ENCODE assay signal across 11 cellular contexts in the genomic region with DNA sequence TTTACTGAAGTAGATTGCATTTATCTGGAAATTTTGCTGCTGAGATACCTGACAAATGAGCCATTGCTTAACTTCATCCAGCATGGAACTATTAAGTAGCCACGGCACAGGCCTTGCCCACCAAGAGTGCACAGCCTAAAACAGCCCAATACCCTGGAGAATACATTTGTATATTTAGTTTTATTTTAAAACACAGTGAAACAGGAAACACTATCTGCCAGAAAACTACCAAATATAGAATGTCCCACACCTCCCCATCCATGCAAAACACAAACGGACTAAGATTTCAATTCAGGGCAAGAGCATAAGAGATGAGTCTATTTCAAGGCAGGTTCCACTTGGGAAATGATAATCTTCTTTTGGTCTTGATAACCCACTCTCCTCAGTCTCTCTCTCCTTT. TPM values are rescaled to one million over a fixed set of nuclear protein-coding genes. Genes with fewer than 3 reads are reported as not detected.
DNase-seq lines count a peak whose midpoint lies in the region; ATAC-seq, FAIRE-seq and TF ChIP-seq lines count a peak whose summit lies in the region.
"Had no signal": no experiment of that assay in that cellular context is flagged by ENCODE, and none has a peak within 500 bp of the region (broad histone marks: within the 10 kb centered on the region; RNA-seq: fewer than 3 reads in every experiment).

No MANE protein-coding gene starts in this region.

- CTCF ChIA-PET in A549 (lab: Yijun Ruan, JAX) (interaction anchor here (1.0 to 1.3 kb wide), 4 partner anchors 44 to 57 kb away, joined by 3 to 4 read pairs (median 4); partner anchors contain the start of gene MAML3), MCF 10A (lab: Yijun Ruan, JAX) (interaction anchor here (0.7 to 1.1 kb wide), 2 partner anchors 32 to 357 kb away, joined by 3 read pairs; no protein-coding TSS in a partner anchor)

- peaks cover 63% of the 10 kb centered on the region for H3K4me1 Mint-ChIP-seq in MCF 10A (ENCODE audit: insufficient read depth, unreplicated experiment)

- no peak overlapping the region for H3K27ac Mint-ChIP-seq in MCF 10A (ENCODE audit: low read depth, unreplicated experiment)

- no peaks in the 10 kb centered on the region for H3K9me3 ChIP-seq in A549

- H3K9me3 Mint-ChIP-seq in MCF 10A (ENCODE audit: unreplicated experiment) = no peaks in the 10 kb centered on the region

- H3K27me3 Mint-ChIP-seq in MCF 10A (ENCODE audit: insufficient read depth, unreplicated experiment) = no peaks in the 10 kb centered on the region

- no TSS peak for BruUV-seq in MCF 10A (replicated peaks; lab: Mats Ljungman, UMichigan)

- H3K4me3 ChIP-seq in A549 = no peak overlapping the region

- no peak for DNase-seq in A549 (ENCODE audit: low read depth in 1 of 2, low spot score in 1 of 2)
- DNase-seq in caudate nucleus (lab: John Stamatoyannopoulos, UW) = no peak
- DNase-seq in middle frontal gyrus (ENCODE audit: extremely low spot score, low spot score) = peak; percentile 4
- DNase-seq in OCI-M2 (lab: John Stamatoyannopoulos, UW; ENCODE audit: unreplicated experiment) = no peak
- DNase-seq in MCF 10A (ENCODE audit: unreplicated experiment) = no peak
- no peak for DNase-seq in NCI-H82 (lab: John Stamatoyannopoulos, UW)
- DNase-seq: DMS 273 treated with DMSO at 0.1 percent for 48 hours, GOT3, NCI-H1105 treated with DMSO at 0.1 percent for 48 hours had no signal

- H3K4me2 ChIP-seq in A549 = peak overlapping the region; percentile 88

- no peak overlapping the region for H3K4me3 Mint-ChIP-seq in MCF 10A (ENCODE audit: unreplicated experiment)

- H3K4me1 ChIP-seq in A549 = peaks cover 93% of the 10 kb centered on the region

- no peak for FAIRE-seq in A549 (lab: Jason Lieb, UNC)

- intact Hi-C loops in MCF 10A (cut with micrococcal nuclease) = loop anchor here (5.0 kb wide), 1 partner anchor 55 kb away; the partner anchor contains the start of gene MAML3

- no peak for TF ChIP-seq RAD21 in A549 (conservative IDR thresholded peaks at IDR 0.05 in 1 of 2, IDR thresholded peaks at IDR 0.05 in 1 of 2)

- no peak for TF ChIP-seq POLR2A in A549 (IDR thresholded peaks at IDR 0.05; ENCODE audit: low read length)

- no peak for TF ChIP-seq EP300 in A549 (IDR thresholded peaks at IDR 0.05)

- peak overlapping the region; percentile 97 to 99 for H3K27ac ChIP-seq in A549
- peak overlapping the region; percentile 65 for H3K27ac ChIP-seq in caudate nucleus (ENCODE audit: low read depth, low read length)

- no peaks in the 10 kb centered on the region for H3K36me3 Mint-ChIP-seq in MCF 10A (ENCODE audit: insufficient read depth, unreplicated experiment)

- TF ChIP-seq CTCF in A549 (IDR thresholded peaks at IDR 0.05) (no peak), MCF 10A (IDR thresholded peaks at IDR 0.05; ENCODE audit: unreplicated experiment) (no peak)

- POLR2A ChIA-PET in A549 (lab: Yijun Ruan, JAX) = no interaction called here
- POLR2A ChIA-PET in MCF 10A (lab: Yijun Ruan, JAX) = interaction anchor here (1.0 kb wide), 1 partner anchor 57 kb away, joined by 3 read pairs; the partner anchor contains the start of gene MAML3

- WGBS in A549 (ENCODE audit: missing lambda C conversion rate) = 15% methylated on average over 2 of the region's 2 CpGs

- ATAC-seq in A549 (no peak), GM21423 (IDR thresholded peaks at IDR 0.05; ENCODE audit: unreplicated experiment) (peak; percentile 29), HG03457 (IDR thresholded peaks at IDR 0.05; ENCODE audit: unreplicated experiment) (no peak)

TF ChIP-seq in A549, 52 proteins besides CTCF, POLR2A, EP300 and RAD21:
- no peak for TF ChIP-seq MAZ (IDR thresholded peaks at IDR 0.05; ENCODE audit: borderline replicate concordance, low read depth, low read length)
- TF ChIP-seq ZFP36 (IDR thresholded peaks at IDR 0.05; ENCODE audit: borderline replicate concordance, partially characterized antibody) = no peak
- TF ChIP-seq ELK1 (IDR thresholded peaks at IDR 0.05; ENCODE audit: low read depth, low read length) = no peak
- TF ChIP-seq ATOH8 (CRISPR knock-in tag; IDR thresholded peaks at IDR 0.05; ENCODE audit: low read depth) = no peak
- TF ChIP-seq RFX5 (IDR thresholded peaks at IDR 0.05) = no peak
- TF ChIP-seq CBX2 (IDR thresholded peaks at IDR 0.05; ENCODE audit: borderline replicate concordance, low read depth) = no peak
- TF ChIP-seq PHF8 (IDR thresholded peaks at IDR 0.05; ENCODE audit: borderline replicate concordance, low read depth) = no peak
- TF ChIP-seq POLR2AphosphoS2 (conservative IDR thresholded peaks at IDR 0.05; ENCODE audit: low read length) = no peak
- no peak for TF ChIP-seq HOXB5 (CRISPR knock-in tag; IDR thresholded peaks at IDR 0.05)
- TF ChIP-seq RCOR1 (IDR thresholded peaks at IDR 0.05; ENCODE audit: low read depth, low read length) = no peak
- no peak for TF ChIP-seq E2F6 (IDR thresholded peaks at IDR 0.05; ENCODE audit: borderline replicate concordance, low read depth)
- TF ChIP-seq CHD2 (IDR thresholded peaks at IDR 0.05; ENCODE audit: low read length, partially characterized antibody) = no peak
- TF ChIP-seq TFCP2L1 (CRISPR knock-in tag; IDR thresholded peaks at IDR 0.05) = no peak

RNA-seq across cellular contexts. Expression of gene MAML3, which starts 57.1 kb away (rescaled TPM):
- polyA plus RNA-seq in A549 (2011; rRNA removed) (18.1 and 22.2 TPM in 2 replicates), A549 (2017; fragmentation: RNase III; extraction: RNeasy Plus Mini Kit Qiagen cat#74134 plus additional on column Dnase treatment) (7.3 to 9.1 TPM (median 9.0 TPM) in 3 replicates)
- 8.0 and 11.1 TPM in 2 replicates for polyA plus RNA-seq in A549 (2012; cell fraction: cytosol; rRNA removed)
- 9.0 and 9.3 TPM in 2 replicates for polyA plus RNA-seq in A549 (2012; cell fraction: nucleus; rRNA removed)
- polyA minus RNA-seq in A549 (2011; rRNA and poly(A)+ RNA removed) = 38.5 and 44.5 TPM in 2 replicates
- total RNA-seq in MCF 10A (2022) = 0.89 and 1.7 TPM in 2 replicates
